In genomic region chr18:7454429-7454828, GRCh38 we compare ENCODE assay signal across 1 cellular context.
TF ChIP-seq lines count a peak whose summit lies in the region.

No MANE protein-coding gene starts in this region.

TF ChIP-seq in HepG2, 621 proteins besides CTCF, POLR2A, EP300 and RAD21 (continued from another document):
- TF ChIP-seq DMTF1 (CRISPR knock-in tag; IDR thresholded peaks at IDR 0.05) = no peak
- TF ChIP-seq TMF1 (CRISPR knock-in tag; IDR thresholded peaks at IDR 0.05; ENCODE audit: low read depth) = no peak
